In genomic region chr22:17569971-17570511, GRCh38 we compare ENCODE assay signal across 10 cellular contexts. TPM values are rescaled to one million over a fixed set of nuclear protein-coding genes. Genes with fewer than 3 reads are reported as not detected.
A peak's percentile ranks its signal among the peaks of the same experiment; 100 is the strongest.
DNase-seq lines count a peak whose midpoint lies in the region; ATAC-seq, FAIRE-seq and TF ChIP-seq lines count a peak whose summit lies in the region.
"Had no signal": no experiment of that assay in that cellular context is flagged by ENCODE, and none has a peak within 500 bp of the region (broad histone marks: within the 10 kb centered on the region; RNA-seq: fewer than 3 reads in every experiment).

No MANE protein-coding gene starts in this region.

- no peaks in the 10 kb centered on the region for H3K27me3 ChIP-seq in adrenal gland
- H3K27me3 ChIP-seq in psoas muscle (ENCODE audit: insufficient read depth in 3 of 3, low read length in 2 of 3) = no peaks in the 10 kb centered on the region

- WGBS in adrenal gland, 4 donors = 37 to 55% (median 42%) methylated on average over 5 to 8 of the region's 8 CpGs
- WGBS in psoas muscle, 3 donors = 33 to 43% (median 37%) methylated on average over 8 of the region's 8 CpGs

- no peaks in the 10 kb centered on the region for H3K9me3 Mint-ChIP-seq in T-cell
- H3K9me3 Mint-ChIP-seq: central memory CD8-positive, alpha-beta T cell had no signal

- TF ChIP-seq CTCF in adrenal gland (IDR thresholded peaks at IDR 0.05) = no peak
- no peak for TF ChIP-seq CTCF in psoas muscle (IDR thresholded peaks at IDR 0.05)

- peaks cover 14 to 22% of the 10 kb centered on the region in 2 donors for H3K27me3 Mint-ChIP-seq in T-cell

- CTCF ChIA-PET in T-cell (lab: Charles Lee) = no interaction called here

- POLR2A ChIA-PET in T-cell (lab: Charles Lee) = no interaction called here

- peak; percentile 84 for FAIRE-seq in G401.6 (lab: Jason Lieb, UNC)

- TF ChIP-seq POLR2A in adrenal gland (IDR thresholded peaks at IDR 0.05) = no peak

- H3K36me3 ChIP-seq in adrenal gland (replicated peaks in 1 of 2) (no peaks in the 10 kb centered on the region), psoas muscle (ENCODE audit: insufficient read depth in 1 of 2, low read depth in 1 of 2) (no peaks in the 10 kb centered on the region)

- H3K27ac ChIP-seq in adrenal gland = peak overlapping the region in 3 of 5 donors; percentile 57 to 93 (median 78)
- peak overlapping the region; percentile 77 for H3K27ac ChIP-seq in psoas muscle

- H3K9me3 ChIP-seq in adrenal gland (replicated peaks in 1 of 3) (no peaks in the 10 kb centered on the region), psoas muscle (no peaks in the 10 kb centered on the region)

- DNase-seq in adrenal gland (peak in 6 of 7 donors; percentile 19 to 67 (median 32)), left ventricle myocardium superior (peak; percentile 45), psoas muscle (peak in 1 of 2 donors; percentile 27), T-cell (no peak), activated gamma-delta T cell (lab: John Stamatoyannopoulos, UW) (no peak)

- no peaks in the 10 kb centered on the region for H3K4me1 Mint-ChIP-seq in T-cell
- H3K4me1 Mint-ChIP-seq: central memory CD8-positive, alpha-beta T cell had no signal

- peak; percentile 37 for ATAC-seq in left ventricle myocardium superior
- ATAC-seq in psoas muscle = peak; percentile 9 to 23 (median 16)
- no peak for ATAC-seq in T-cell (replicated peaks in 1 of 4)
- ATAC-seq in HG02938 (IDR thresholded peaks at IDR 0.05; ENCODE audit: unreplicated experiment) = no peak
- ATAC-seq in HG02571 (IDR thresholded peaks at IDR 0.05; ENCODE audit: unreplicated experiment) = no peak

- H3K4me1 ChIP-seq in adrenal gland (replicated peaks in 1 of 2) (peaks cover 0 to 9% of the 10 kb centered on the region in 2 donors), psoas muscle (peaks cover 21% of the 10 kb centered on the region)

- peak overlapping the region in 1 of 4 donors; percentile 12 for H3K4me3 ChIP-seq in adrenal gland
- H3K4me3 ChIP-seq in psoas muscle = peak overlapping the region; percentile 57

- H3K4me3 Mint-ChIP-seq in T-cell = no peak overlapping the region
- H3K4me3 Mint-ChIP-seq: central memory CD8-positive, alpha-beta T cell had no signal

- H3K27ac Mint-ChIP-seq in T-cell = no peak overlapping the region

- intact Hi-C loops in adrenal gland (cut with DNase I) (loop anchor here in 1 of 2 donors (10.0 kb wide), 1 partner anchor 65 kb away; the partner anchor contains the start of gene BCL2L13), left ventricle myocardium superior (cut with micrococcal nuclease) (no loop called here), psoas muscle (cut with DNase I) (no loop called here)

- no peaks in the 10 kb centered on the region for H3K36me3 Mint-ChIP-seq in T-cell

RNA-seq across cellular contexts. Expression of gene SLC25A18, which starts 6.7 kb away (rescaled TPM):
- total RNA-seq in adrenal gland = 1 to 10 TPM in 4 of 8 donors, under 1 TPM in 3, not detected in 1; 0.23 to 3.1 (median 1.4) TPM
- polyA plus RNA-seq in adrenal gland = 1 to 10 TPM in 2 of 3 donors, under 1 TPM in 1; 0.16 to 2.5 (median 2.3) TPM
- total RNA-seq in left ventricle myocardium superior = 2.2 TPM
- 10 to 100 TPM in 1 of 4 donors, 1 to 10 TPM in 1, under 1 TPM in 2; 0.56 to 10.4 (median 5.0) TPM for total RNA-seq in psoas muscle
- 1 to 10 TPM; 5.5 to 6.9 (median 5.7) TPM for polyA plus RNA-seq in psoas muscle
- not detected for total RNA-seq in T-cell
- total RNA-seq: LHCN-M2 had no signal

RNA-seq across cellular contexts. Expression of gene ATP6V1E1, which starts 58.5 kb away (rescaled TPM):
- total RNA-seq in adrenal gland (100 to 1,000 TPM; 137 to 245 (median 184) TPM), left ventricle myocardium superior (210 TPM), psoas muscle (100 to 1,000 TPM; 122 to 185 (median 142) TPM), T-cell (10 to 100 TPM; 58.1 to 73.7 (median 70.8) TPM)
- polyA plus RNA-seq in adrenal gland (100 to 1,000 TPM in 1 of 3 donors, 10 to 100 TPM in 2; 88.1 to 388 (median 91.5) TPM), psoas muscle (100 to 1,000 TPM; 158 to 263 (median 210) TPM)

Comparison
In these comparisons a context has a peak if more than half of its experiments do, and no peak if none do; other contexts are left out.
1. DNase-seq: peak in adrenal gland (6 of 7) and left ventricle myocardium superior (single experiment); none in T-cell (0 of 34) and activated gamma-delta T cell (single experiment).
2. ATAC-seq: peak in left ventricle myocardium superior (single experiment) and psoas muscle (4 of 4); none in T-cell (0 of 4), HG02938 (single experiment) and HG02571 (single experiment).